9 cellular contexts compared by ENCODE assay signal in genomic region chr2:71100195-71100964, GRCh38. TPM values are rescaled to one million over a fixed set of nuclear protein-coding genes. Genes with fewer than 3 reads are reported as not detected.
DNase-seq lines count a peak whose midpoint lies in the region; ATAC-seq and TF ChIP-seq lines count a peak whose summit lies in the region.
"Had no signal": no experiment of that assay in that cellular context is flagged by ENCODE, and none has a peak within 500 bp of the region (broad histone marks: within the 10 kb centered on the region; RNA-seq: fewer than 3 reads in every experiment).

No MANE protein-coding gene starts in this region.

- H3K27ac ChIP-seq in SK-N-SH (ENCODE audit: low read depth in 2 of 2, low read length in 1 of 2), result no peak overlapping the region

- CTCF ChIA-PET in SK-N-SH (lab: Yijun Ruan, JAX), result interaction anchor here (0.6 to 2.7 kb wide), 24 partner anchors 8 to 893 kb away, joined by 3 to 24 read pairs (median 4); partner anchors contain the start of genes MCEE, MPHOSPH10 and NAGK

- no peaks in the 10 kb centered on the region for H3K36me3 ChIP-seq in SK-N-SH (replicated peaks in 1 of 2; ENCODE audit: control insufficient read depth in 1 of 2, insufficient read depth in 2 of 2, low read length in 1 of 2)
- H3K36me3 ChIP-seq: BLaER1 treated with 17β-estradiol and CSF1 and Interleukin-3, amounts not matched to agents 10 nM and 100 nM had no signal

- peak; percentile 59 for TF ChIP-seq RAD21 in SK-N-SH (IDR thresholded peaks at IDR 0.05; ENCODE audit: low read length)

- no peaks in the 10 kb centered on the region for H3K9me3 ChIP-seq in SK-N-SH

- no peak for TF ChIP-seq EP300 in SK-N-SH (IDR thresholded peaks at IDR 0.05; ENCODE audit: borderline replicate concordance in 1 of 2, low read depth in 1 of 2, low read length in 1 of 2)

- peak; percentile 76 for TF ChIP-seq CTCF in SK-N-SH (IDR thresholded peaks at IDR 0.05)

- 1% methylated on average over 3 of the region's 3 CpGs for WGBS in SK-N-SH (ENCODE audit: low lambda C conversion rate)

- H2AFZ ChIP-seq in SK-N-SH (ENCODE audit: low read depth), result peak overlapping the region; percentile 78

- H3K4me3 ChIP-seq in SK-N-SH (ENCODE audit: low read depth in 2 of 2, low read length in 1 of 2), result no peak overlapping the region; a peak in 1 of 4 replicates
- H3K4me3 ChIP-seq: BLaER1 treated with 17β-estradiol and CSF1 and Interleukin-3, amounts not matched to agents 10 nM and 100 nM had no signal

- H3K4me2 ChIP-seq in SK-N-SH, result no peak overlapping the region

- H3K4me1 ChIP-seq in SK-N-SH (ENCODE audit: control insufficient read depth in 1 of 2, insufficient read depth in 2 of 2, low read depth in 1 of 2, low read length in 1 of 2), result no peaks in the 10 kb centered on the region

- no peaks in the 10 kb centered on the region for H3K27me3 ChIP-seq in SK-N-SH (ENCODE audit: insufficient read depth)
- H3K27me3 ChIP-seq: BLaER1 treated with 17β-estradiol and CSF1 and Interleukin-3, amounts not matched to agents 10 nM and 100 nM had no signal

- POLR2A ChIA-PET in SK-N-SH (lab: Yijun Ruan, JAX), result interaction anchor here (0.6 to 1.0 kb wide), 2 partner anchors 20 to 32 kb away, joined by 3 read pairs; partner anchors contain the start of gene NAGK

- no peak overlapping the region for H3K9ac ChIP-seq in SK-N-SH
- H3K9ac ChIP-seq: BLaER1 treated with 17β-estradiol and CSF1 and Interleukin-3, amounts not matched to agents 10 nM and 100 nM had no signal

- DNase-seq in NCI-H2107 treated with DMSO at 0.1 percent for 48 hours (lab: John Stamatoyannopoulos, UW; ENCODE audit: unreplicated experiment) (peak; percentile 44), NCI-H2107 (lab: John Stamatoyannopoulos, UW) (no peak), M059J (ENCODE audit: low read depth) (peak; percentile 64), SK-N-SH (peak; percentile 79), amniotic epithelial cell (ENCODE audit: low read depth) (peak; percentile 56), hepatic stellate cell (ENCODE audit: low spot score) (peak; percentile 74), smooth muscle cell of the brain vasculature (ENCODE audit: low read depth, low spot score) (peak; percentile 24)

- no peaks in the 10 kb centered on the region for H3F3A ChIP-seq in SK-N-SH (replicated peaks; ENCODE audit: insufficient read depth)

- no peaks in the 10 kb centered on the region for H4K20me1 ChIP-seq in SK-N-SH (ENCODE audit: insufficient read depth)
- H4K20me1 ChIP-seq: BLaER1 treated with 17β-estradiol and CSF1 and Interleukin-3, amounts not matched to agents 10 nM and 100 nM had no signal

- H3K79me2 ChIP-seq in SK-N-SH (ENCODE audit: insufficient read depth), result no peaks in the 10 kb centered on the region

- no peaks in the 10 kb centered on the region for H3K9me2 ChIP-seq in SK-N-SH

- ATAC-seq in GM21529 (IDR thresholded peaks at IDR 0.05; ENCODE audit: unreplicated experiment), result no peak

TF ChIP-seq in SK-N-SH, 30 proteins besides CTCF, POLR2A, EP300 and RAD21:
- TF ChIP-seq SMC3 (IDR thresholded peaks at IDR 0.05; ENCODE audit: low read depth, low read length), result peak; percentile 50
- TF ChIP-seq, protein P1, sequence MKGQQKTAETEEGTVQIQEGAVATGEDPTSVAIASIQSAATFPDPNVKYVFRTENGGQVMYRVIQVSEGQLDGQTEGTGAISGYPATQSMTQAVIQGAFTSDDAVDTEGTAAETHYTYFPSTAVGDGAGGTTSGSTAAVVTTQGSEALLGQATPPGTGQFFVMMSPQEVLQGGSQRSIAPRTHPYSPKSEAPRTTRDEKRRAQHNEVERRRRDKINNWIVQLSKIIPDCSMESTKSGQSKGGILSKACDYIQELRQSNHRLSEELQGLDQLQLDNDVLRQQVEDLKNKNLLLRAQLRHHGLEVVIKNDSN (IDR thresholded peaks at IDR 0.05; ENCODE audit: borderline replicate concordance, low read depth), result no peak
- TF ChIP-seq YY1 (IDR thresholded peaks at IDR 0.05; ENCODE audit: low read depth), result peak; percentile 70; the same call in 1 of the 2 replicates

RNA-seq across cellular contexts. Expression of gene MCEE, which starts 29.6 kb away (rescaled TPM):
- total RNA-seq in M059J (2014; rRNA removed; shearing (Covaris generic)), result 16.5 and 17.7 TPM in 2 replicates
- 6.2 and 7.5 TPM in 2 replicates for polyA plus RNA-seq in SK-N-SH (2012; rRNA removed)
- polyA plus RNA-seq in SK-N-SH (2012; cell fraction: cytosol; rRNA removed), result 6.8 and 7.2 TPM in 2 replicates
- polyA plus RNA-seq in SK-N-SH (2012; cell fraction: nucleus; rRNA removed), result 14.3 and 16.1 TPM in 2 replicates

RNA-seq across cellular contexts. Expression of gene MPHOSPH10, which starts 30.1 kb away (rescaled TPM):
- 14.1 and 20.7 TPM in 2 replicates for total RNA-seq in M059J (2014; rRNA removed; shearing (Covaris generic))
- polyA plus RNA-seq in SK-N-SH (2012; rRNA removed), result 8.7 and 9.2 TPM in 2 replicates
- 10.5 and 17.7 TPM in 2 replicates for polyA plus RNA-seq in SK-N-SH (2012; cell fraction: cytosol; rRNA removed)
- 7.6 and 12.6 TPM in 2 replicates for polyA plus RNA-seq in SK-N-SH (2012; cell fraction: nucleus; rRNA removed)

RNA-seq across cellular contexts. Expression of gene NAGK, which starts 31.9 kb away (rescaled TPM):
- 87.0 and 87.7 TPM in 2 replicates for total RNA-seq in M059J (2014; rRNA removed; shearing (Covaris generic))
- 74.8 and 83.6 TPM in 2 replicates for polyA plus RNA-seq in SK-N-SH (2012; rRNA removed)
- polyA plus RNA-seq in SK-N-SH (2012; cell fraction: cytosol; rRNA removed), result 53.9 and 61.5 TPM in 2 replicates
- 142 and 172 TPM in 2 replicates for polyA plus RNA-seq in SK-N-SH (2012; cell fraction: nucleus; rRNA removed)
